Comparison of ENCODE assay signal across 15 cellular contexts in the genomic region with DNA sequence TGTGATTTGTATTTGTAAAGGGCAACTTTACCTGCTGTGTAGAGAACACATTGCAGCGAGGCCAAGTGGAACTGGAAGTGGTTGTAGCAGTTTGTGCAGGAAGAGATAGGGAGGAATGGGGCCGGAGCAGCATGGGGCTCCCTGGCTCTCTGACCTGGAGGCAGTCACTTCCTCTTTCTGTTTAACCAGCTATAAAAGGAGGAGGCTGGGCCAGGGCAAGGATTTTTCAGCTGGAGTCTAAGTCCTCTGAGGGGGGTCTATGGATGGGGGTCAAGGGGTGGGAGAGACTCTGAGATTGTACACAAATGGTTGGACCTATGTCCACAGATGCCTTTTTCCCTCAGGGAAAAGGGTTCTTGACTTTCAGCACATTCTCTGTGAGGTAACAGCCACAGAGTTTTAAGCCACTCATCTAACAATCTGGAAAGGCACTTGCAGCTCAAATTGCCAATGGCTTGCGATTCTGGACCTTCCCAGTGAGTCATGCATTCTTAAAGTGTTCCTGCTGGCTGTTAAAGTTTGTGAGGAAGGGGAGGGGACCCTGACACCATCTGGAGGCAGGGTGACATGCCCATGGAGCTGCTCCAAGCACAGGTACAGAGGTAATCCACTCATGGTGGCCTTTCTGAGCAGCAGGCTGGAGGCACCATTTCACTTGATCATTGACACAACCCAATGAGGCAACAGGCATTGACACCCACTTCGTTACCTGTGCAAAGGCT.
DNase-seq lines count a peak whose midpoint lies in the region; ATAC-seq and TF ChIP-seq lines count a peak whose summit lies in the region.
"Had no signal": no experiment of that assay in that cellular context is flagged by ENCODE, and none has a peak within 500 bp of the region (broad histone marks: within the 10 kb centered on the region; RNA-seq: fewer than 3 reads in every experiment).

No MANE protein-coding gene starts in this region.

- H3K27ac ChIP-seq in body of pancreas, result no peak overlapping the region
- H3K27ac ChIP-seq in neuronal stem cell (replicated peaks; ENCODE audit: low read length), result peak overlapping the region; percentile 3
- H3K27ac ChIP-seq: C4-2B had no signal

- H2AK5ac ChIP-seq in neuronal stem cell (ENCODE audit: low read depth, low read length), result no peak overlapping the region

- no peak overlapping the region for H3K23ac ChIP-seq in neuronal stem cell (ENCODE audit: low read depth, low read length, poor library complexity)

- no peak overlapping the region for H3K14ac ChIP-seq in neuronal stem cell (ENCODE audit: low read length)

- no peak overlapping the region for H3K9ac ChIP-seq in neuronal stem cell (ENCODE audit: low read depth, low read length, poor library complexity)

- peak; percentile 74 to 83 for DNase-seq in Kasumi-1 (lab: John Stamatoyannopoulos, UW)
- no peak for DNase-seq in body of pancreas
- no peak for DNase-seq in neuronal stem cell (ENCODE audit: low spot score)
- no peak for DNase-seq in activated T-cell treated with anti-CD3 and anti-CD28 coated beads, Interleukin-2, amount 50 U/mL, for 1 hour
- DNase-seq in NCI-H510A treated with DMSO at 0.1 percent for 48 hours (lab: John Stamatoyannopoulos, UW), result no peak
- DNase-seq in central memory CD4-positive, alpha-beta T cell, result no peak
- DNase-seq: activated CD4-positive, alpha-beta T cell treated with anti-CD3 and anti-CD28 coated beads for 4 hours; activated effector memory CD4-positive, alpha-beta T cell treated with anti-CD3 and anti-CD28 coated beads, Interleukin-2, amount 50 U/mL, for 16 hours; cerebellar nuclear complex; naive thymus-derived CD8-positive, alpha-beta T cell; NCI-H510A; SIG-M5 had no signal

- 58 to 75% methylated on average over 4 of the region's 4 CpGs for WGBS in body of pancreas, 2 donors
- WGBS in neuronal stem cell (ENCODE audit: extremely low coverage in 2 of 2, insufficient read length in 2 of 2, insufficient replicate concordance in 1 of 2), 2 donors, result no CpG with 5 or more reads among the region's 4 CpGs

- H3K4me3 ChIP-seq in body of pancreas (no peak overlapping the region), neuronal stem cell (ENCODE audit: low read length in 2 of 2) (no peak overlapping the region)

- intact Hi-C loops in body of pancreas (cut with DNase I), result no loop called here

- ATAC-seq in GM18505 (IDR thresholded peaks at IDR 0.05; ENCODE audit: unreplicated experiment) (peak; percentile 56), body of pancreas (peak; percentile 24), GM21723 (IDR thresholded peaks at IDR 0.05; ENCODE audit: unreplicated experiment) (no peak)

- H3K9me3 ChIP-seq in body of pancreas, result no peaks in the 10 kb centered on the region
- no peaks in the 10 kb centered on the region for H3K9me3 ChIP-seq in neuronal stem cell (replicated peaks in 1 of 2; ENCODE audit: control insufficient read depth in 2 of 2, insufficient read depth in 1 of 2, low read depth in 1 of 2, low read length in 2 of 2)

- H2AFZ ChIP-seq in neuronal stem cell (ENCODE audit: low read length), result peak overlapping the region; percentile 69

- no peak overlapping the region for H3K4ac ChIP-seq in neuronal stem cell (ENCODE audit: low read length)

- no peaks in the 10 kb centered on the region for H3K36me3 ChIP-seq in body of pancreas (replicated peaks in 1 of 2; ENCODE audit: insufficient read depth in 1 of 2, low read depth in 2 of 2)
- no peaks in the 10 kb centered on the region for H3K36me3 ChIP-seq in neuronal stem cell (replicated peaks in 1 of 2; ENCODE audit: control insufficient read depth in 2 of 2, insufficient read depth in 2 of 2, low read length in 2 of 2)

- H3K18ac ChIP-seq in neuronal stem cell (ENCODE audit: low read length), result peak overlapping the region; percentile 63

- H2BK120ac ChIP-seq in neuronal stem cell (ENCODE audit: low read depth, low read length), result no peak overlapping the region

- no peak overlapping the region for H4K91ac ChIP-seq in neuronal stem cell (ENCODE audit: low read depth, low read length, poor library complexity)

- H3K4me2 ChIP-seq in neuronal stem cell (ENCODE audit: insufficient read depth, low read length, poor library complexity, severe bottlenecking), result no peak overlapping the region

- H3K4me1 ChIP-seq in body of pancreas, result no peaks in the 10 kb centered on the region
- peaks cover 28 to 29% of the 10 kb centered on the region in 2 donors for H3K4me1 ChIP-seq in neuronal stem cell (ENCODE audit: control insufficient read depth in 2 of 2, insufficient read depth in 1 of 2, low read depth in 1 of 2, low read length in 2 of 2)

- H2BK15ac ChIP-seq in neuronal stem cell (ENCODE audit: low read length), result no peak overlapping the region

- no peaks in the 10 kb centered on the region for H3K27me3 ChIP-seq in body of pancreas
- H3K27me3 ChIP-seq in neuronal stem cell (ENCODE audit: control insufficient read depth in 3 of 3, insufficient read depth in 3 of 3, low read depth in 1 of 3, low read length in 3 of 3), result no peaks in the 10 kb centered on the region

- TF ChIP-seq POLR2A in GM18505 (IDR thresholded peaks at IDR 0.05; ENCODE audit: borderline replicate concordance, extremely low read depth, insufficient read depth, insufficient read length), result no peak
- TF ChIP-seq POLR2A in body of pancreas (IDR thresholded peaks at IDR 0.05), result no peak

- no peak overlapping the region for H4K8ac ChIP-seq in neuronal stem cell (ENCODE audit: low read depth, low read length)

- TF ChIP-seq CTCF in body of pancreas (IDR thresholded peaks at IDR 0.05), result no peak

- no peak overlapping the region for H2BK5ac ChIP-seq in neuronal stem cell (ENCODE audit: low read length)

- no peaks in the 10 kb centered on the region for H3K79me1 ChIP-seq in neuronal stem cell (ENCODE audit: low read depth, low read length)

- H2BK12ac ChIP-seq in neuronal stem cell (ENCODE audit: low read length), result peak overlapping the region; percentile 43

Comparison
In these comparisons a context has a peak if more than half of its experiments do, and no peak if none do; other contexts are left out.
1. DNase-seq: peak in Kasumi-1 (2 of 2); none in body of pancreas (0 of 4), neuronal stem cell (single experiment), activated T-cell treated with anti-CD3 and anti-CD28 coated beads, Interleukin-2, amount 50 U/mL, for 1 hour (single experiment), NCI-H510A treated with DMSO at 0.1 percent for 48 hours (single experiment) and central memory CD4-positive, alpha-beta T cell (single experiment).